Comparison of ENCODE assay signal across 8 cellular contexts in genomic region chr5:43043400-43043756, GRCh38. TPM values are rescaled to one million over a fixed set of nuclear protein-coding genes. Genes with fewer than 3 reads are reported as not detected.
DNase-seq lines count a peak whose midpoint lies in the region; ATAC-seq and TF ChIP-seq lines count a peak whose summit lies in the region.

No MANE protein-coding gene starts in this region.

- peaks cover 90% of the 10 kb centered on the region for H3K79me2 ChIP-seq in PC-3 (ENCODE audit: low read length)

- TF ChIP-seq CTCF in Calu3 (IDR thresholded peaks at IDR 0.05; ENCODE audit: unreplicated experiment) = no peak
- no peak for TF ChIP-seq CTCF in PC-3 (conservative IDR thresholded peaks at IDR 0.05; ENCODE audit: low read depth, low read length)
- no peak for TF ChIP-seq CTCF in epithelial cell of esophagus (IDR thresholded peaks at IDR 0.05; ENCODE audit: insufficient read depth, low read depth, low read length, missing control alignments)
- no peak for TF ChIP-seq CTCF in ovary (IDR thresholded peaks at IDR 0.05)

- no peaks in the 10 kb centered on the region for H3K9me2 ChIP-seq in PC-3 (replicated peaks; ENCODE audit: low read length)

- TF ChIP-seq POLR2A in ovary (IDR thresholded peaks at IDR 0.05) = no peak

- WGBS in ovary, 3 donors = 15 to 24% (median 23%) methylated on average over 7 of the region's 7 CpGs

- H3K9me3 ChIP-seq in PC-3 (ENCODE audit: low read length) (no peaks in the 10 kb centered on the region), ovary (no peaks in the 10 kb centered on the region)

- intact Hi-C loops in Calu3 (cut with micrococcal nuclease; ENCODE audit: unreplicated experiment) = no loop called here
- intact Hi-C loops in PC-3 (cut with micrococcal nuclease) = loop anchor here (5.0 to 10.0 kb wide), 3 partner anchors 36 to 439 kb away; partner anchors contain the start of gene TMEM267
- intact Hi-C loops in ovary (cut with DNase I) = loop anchor here in 1 of 4 donors (5.0 kb wide), 2 partner anchors 36 to 51 kb away; no protein-coding TSS in a partner anchor

- CTCF ChIA-PET in Calu3 (lab: Charles Lee) (interaction anchor here (3.1 kb wide), 1 partner anchor 22 kb away, joined by 23 read pairs; no protein-coding TSS in a partner anchor), PC-3 (lab: Charles Lee) (no interaction called here)

- ATAC-seq in PC-3 (no peak), HG03095 (IDR thresholded peaks at IDR 0.05; ENCODE audit: unreplicated experiment) (no peak)

- H3K4me1 Mint-ChIP-seq in Calu3 (ENCODE audit: low read depth, unreplicated experiment) = peaks cover 40% of the 10 kb centered on the region

- H4K20me1 ChIP-seq in PC-3 (ENCODE audit: low read length) = no peaks in the 10 kb centered on the region

- H3K4me1 ChIP-seq in PC-3 (ENCODE audit: insufficient read depth, low read length) (peaks cover 23% of the 10 kb centered on the region), ovary (ENCODE audit: insufficient read depth) (no peaks in the 10 kb centered on the region)

- peaks cover 84% of the 10 kb centered on the region for H3K36me3 Mint-ChIP-seq in Calu3 (ENCODE audit: insufficient read depth, unreplicated experiment)

- no peaks in the 10 kb centered on the region for H3F3A ChIP-seq in PC-3 (ENCODE audit: low read length, unreplicated experiment)

- H3K27ac Mint-ChIP-seq in Calu3 (ENCODE audit: unreplicated experiment) = peak overlapping the region; percentile 96

- H3K27me3 ChIP-seq in PC-3 (ENCODE audit: low read length) (no peaks in the 10 kb centered on the region), ovary (no peaks in the 10 kb centered on the region)

- H3K27ac ChIP-seq in PC-3 (ENCODE audit: low read length) = peak overlapping the region; percentile 90
- peak overlapping the region; percentile 88 to 92 for H3K27ac ChIP-seq in ovary

- BruUV-seq in Calu3 (replicated peaks; lab: Mats Ljungman, UMichigan) (no TSS peak), PC-3 (replicated peaks; lab: Mats Ljungman, UMichigan) (no TSS peak)

- H3K27me3 Mint-ChIP-seq in Calu3 (ENCODE audit: unreplicated experiment) = no peaks in the 10 kb centered on the region

- peak overlapping the region; percentile 88 for H3K9ac ChIP-seq in PC-3 (ENCODE audit: low read length)

- H3K4me3 ChIP-seq in PC-3 (ENCODE audit: low read length) (peak overlapping the region; percentile 70), epithelial cell of esophagus (ENCODE audit: low read length) (peak overlapping the region; percentile 61), ovary (peak overlapping the region; percentile 61)

- H2AFZ ChIP-seq in PC-3 (ENCODE audit: low read length) = peak overlapping the region; percentile 79

- H3K4me3 Mint-ChIP-seq in Calu3 (ENCODE audit: low read depth, unreplicated experiment) = peak overlapping the region; percentile 90

- POLR2A ChIA-PET in PC-3 (lab: Charles Lee; ENCODE audit: unreplicated experiment) = no interaction called here

- DNase-seq in Calu3 = no peak
- DNase-seq in PC-3 = no peak
- no peak for DNase-seq in epithelial cell of esophagus (ENCODE audit: low read depth)
- DNase-seq in ovary = no peak
- DNase-seq in NK-92 (lab: John Stamatoyannopoulos, UW; ENCODE audit: unreplicated experiment) = no peak
- no peak for DNase-seq in cortex of kidney (lab: John Stamatoyannopoulos, UW)
- DNase-seq in KG1 (lab: John Stamatoyannopoulos, UW) = no peak

- H3K36me3 ChIP-seq in PC-3 (ENCODE audit: low read depth, low read length) = no peaks in the 10 kb centered on the region
- H3K36me3 ChIP-seq in ovary = no peaks in the 10 kb centered on the region

- H3K9me3 Mint-ChIP-seq in Calu3 (ENCODE audit: low read depth, unreplicated experiment) = no peaks in the 10 kb centered on the region

- no peak for TF ChIP-seq EP300 in ovary (IDR thresholded peaks at IDR 0.05)

- peak overlapping the region; percentile 96 for H3K4me2 ChIP-seq in PC-3 (ENCODE audit: low read length)

RNA-seq across cellular contexts. Expression of gene ANXA2R, which starts 3.3 kb away (rescaled TPM):
- total RNA-seq in Calu3 (2022) = 8.0 and 9.4 TPM in 2 replicates
- total RNA-seq in PC-3 (2014; rRNA removed) = 4.8 and 8.9 TPM in 2 replicates
- 1 to 10 TPM; 1.1 to 2.7 (median 1.7) TPM for total RNA-seq in ovary
- polyA plus RNA-seq in ovary = 1 to 10 TPM; 1.2 to 1.6 TPM
